Comparison of ENCODE assay signal across 12 cellular contexts in genomic region chr14:103105580-103106168, GRCh38. TPM values are rescaled to one million over a fixed set of nuclear protein-coding genes. Genes with fewer than 3 reads are reported as not detected.
A peak's percentile ranks its signal among the peaks of the same experiment; 100 is the strongest.
DNase-seq lines count a peak whose midpoint lies in the region; ATAC-seq and TF ChIP-seq lines count a peak whose summit lies in the region.
"Had no signal": no experiment of that assay in that cellular context is flagged by ENCODE, and none has a peak within 500 bp of the region (broad histone marks: within the 10 kb centered on the region; RNA-seq: fewer than 3 reads in every experiment).

No MANE protein-coding gene starts in this region.

- H3K4me1 ChIP-seq in ovary (ENCODE audit: insufficient read depth): peaks cover 16% of the 10 kb centered on the region

- intact Hi-C loops in left colon (cut with DNase I, micrococcal nuclease): loop anchor here (5.0 to 10.0 kb wide), 3 partner anchors 79 to 189 kb away; no protein-coding TSS in a partner anchor
- intact Hi-C loops in ovary (cut with DNase I): loop anchor here (2.0 to 5.0 kb wide), 6 partner anchors 79 to 187 kb away; no protein-coding TSS in a partner anchor

- TF ChIP-seq CTCF in ovary (IDR thresholded peaks at IDR 0.05): no peak

- DNase-seq in DMS153 (lab: John Stamatoyannopoulos, UW) (peak; percentile 40), DMS153 treated with DMSO at 0.1 percent for 48 hours (lab: John Stamatoyannopoulos, UW; ENCODE audit: unreplicated experiment) (no peak), KBM-7 (peak; percentile 32), OCI-M1 (lab: John Stamatoyannopoulos, UW) (peak; percentile 8), left colon (peak in 1 of 2 donors; percentile 63), ovary (no peak), epidermal melanocyte (ENCODE audit: insufficient read length, low spot score) (no peak)

- in situ Hi-C loops in KBM-7 (cut with MboI; ENCODE audit: low pct_unique_long_range_greater_than_20kb, low sequenced_read_pairs): no loop called here

- TF ChIP-seq EP300 in ovary (IDR thresholded peaks at IDR 0.05): no peak

- no peak overlapping the region for H3K4me3 ChIP-seq in ovary
- H3K4me3 ChIP-seq: lung, smooth muscle cell had no signal

- no peak overlapping the region for H3K27ac ChIP-seq in ovary
- H3K27ac ChIP-seq: 22Rv1 had no signal

- TF ChIP-seq POLR2A in ovary (IDR thresholded peaks at IDR 0.05): no peak

- 80 to 87% (median 82%) methylated on average over 10 of the region's 10 CpGs for WGBS in ovary, 3 donors

- H3K36me3 ChIP-seq in ovary: no peaks in the 10 kb centered on the region

- H3K27me3 ChIP-seq in ovary: no peaks in the 10 kb centered on the region

- no peaks in the 10 kb centered on the region for H3K9me3 ChIP-seq in ovary

- ATAC-seq in left colon (peak; percentile 24), HG03108 (IDR thresholded peaks at IDR 0.05; ENCODE audit: unreplicated experiment) (no peak)

RNA-seq across cellular contexts. Expression of gene EXOC3L4, which starts 11.1 kb away (rescaled TPM):
- total RNA-seq in left colon (10 to 100 TPM; 13.5 to 27.4 TPM), ovary (1 to 10 TPM in 3 of 7 donors, under 1 TPM in 2, not detected in 2; 0.33 to 1.2 (median 1.1) TPM)
- polyA plus RNA-seq in ovary: under 1 TPM in 1 of 2 donors, not detected in 1; 0.62 TPM
- total RNA-seq: smooth muscle cell had no signal
- polyA plus RNA-seq: smooth muscle cell had no signal

RNA-seq across cellular contexts. Expression of gene TNFAIP2, which starts 17.6 kb away (rescaled TPM):
- total RNA-seq in left colon (10 to 100 TPM; 14.9 to 40.8 TPM), ovary (100 to 1,000 TPM in 1 of 7 donors, 10 to 100 TPM in 4, 1 to 10 TPM in 2; 7.1 to 258 (median 28.1) TPM)
- 10 to 100 TPM; 18.7 to 27.4 TPM for polyA plus RNA-seq in ovary

RNA-seq across cellular contexts. Expression of gene LBHD2, which starts 21.7 kb away (rescaled TPM):
- total RNA-seq in left colon: not detected
- under 1 TPM in 1 of 7 donors, not detected in 6; 0.47 TPM for total RNA-seq in ovary
- not detected for polyA plus RNA-seq in ovary
- total RNA-seq: fibroblast of lung, lung, smooth muscle cell had no signal
- polyA plus RNA-seq: fibroblast of lung, smooth muscle cell had no signal

RNA-seq across cellular contexts. Expression of gene CDC42BPB, which starts 48.3 kb away (rescaled TPM):
- total RNA-seq in left colon (10 to 100 TPM; 75.5 to 85.2 TPM), ovary (100 to 1,000 TPM in 2 of 7 donors, 10 to 100 TPM in 5; 55.7 to 103 (median 82.5) TPM)
- polyA plus RNA-seq in ovary: 10 to 100 TPM; 50.0 to 54.1 TPM

Comparison
In these comparisons a context has a peak if more than half of its experiments do, and no peak if none do; other contexts are left out.
1. DNase-seq: peak in DMS153 (single experiment), KBM-7 (single experiment) and OCI-M1 (single experiment); none in DMS153 treated with DMSO at 0.1 percent for 48 hours (single experiment), ovary (0 of 5) and epidermal melanocyte (single experiment).
2. RNA of gene EXOC3L4, which starts 11.1 kb away (total RNA-seq): 13.5 to 27.4 TPM in left colon; 0.33 to 1.2 TPM in ovary; every median in the first group is over 4 times any median in the second.